In genomic region chr1:998905-999796, GRCh38 we compare ENCODE assay signal across 1 cellular context.
A peak's percentile ranks its signal among the peaks of the same experiment; 100 is the strongest.
TF ChIP-seq lines count a peak whose summit lies in the region.

No MANE protein-coding gene starts in this region.

TF ChIP-seq in endothelial cell of umbilical vein, 7 proteins besides CTCF, POLR2A, EP300 and RAD21:
- no peak for TF ChIP-seq POLR2AphosphoS5 (IDR thresholded peaks at IDR 0.05; ENCODE audit: insufficient read depth, low read depth, low read length)
- no peak for TF ChIP-seq JUN (IDR thresholded peaks at IDR 0.05; ENCODE audit: borderline replicate concordance, insufficient read depth, insufficient read length, low read depth)
- no peak for TF ChIP-seq GATA2 (IDR thresholded peaks at IDR 0.05; ENCODE audit: insufficient read depth, insufficient read length, low read depth, low read length)
- no peak for TF ChIP-seq FOS (IDR thresholded peaks at IDR 0.05; ENCODE audit: borderline replicate concordance, insufficient read depth, low read length)
- TF ChIP-seq EZH2 (IDR thresholded peaks at IDR 0.05; ENCODE audit: borderline replicate concordance, low read depth, low read length, severe bottlenecking): peak; percentile 79
- TF ChIP-seq MYC (IDR thresholded peaks at IDR 0.05; ENCODE audit: low read depth, low read length): no peak
TF ChIP-seq in endothelial cell of umbilical vein: peak in this region for 1.
